Comparison of ENCODE assay signal across 1 cellular context in the genomic region with DNA sequence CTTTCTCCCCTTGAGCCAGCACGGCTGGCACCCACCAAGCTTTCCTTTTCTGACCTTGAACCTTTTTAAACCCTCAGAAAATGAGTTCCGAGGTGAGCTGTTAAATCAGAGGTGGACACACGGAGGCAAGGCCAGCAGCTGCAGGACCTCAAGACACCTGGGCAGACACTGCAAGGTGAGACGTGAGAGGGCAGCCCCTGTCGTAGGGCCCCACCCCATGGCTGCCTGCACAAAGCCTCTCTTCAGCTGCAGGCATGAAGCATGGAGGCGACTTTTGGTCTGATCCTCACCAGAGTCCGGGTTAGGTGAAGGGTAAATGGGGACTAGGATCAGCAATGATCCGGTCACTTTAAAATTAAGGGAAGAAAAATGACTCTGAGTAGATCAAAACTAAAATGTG.
A peak's percentile ranks its signal among the peaks of the same experiment; 100 is the strongest.
TF ChIP-seq lines count a peak whose summit lies in the region.

No MANE protein-coding gene starts in this region.

TF ChIP-seq in HepG2, 621 proteins besides CTCF, POLR2A, EP300 and RAD21 (continued from another document and continues in another):
- no peak for TF ChIP-seq ZFP91 (CRISPR knock-in tag; IDR thresholded peaks at IDR 0.05; ENCODE audit: borderline replicate concordance)
- TF ChIP-seq RARA (CRISPR knock-in tag; IDR thresholded peaks at IDR 0.05) = 0 out of 2 replicates have a peak, but pooled peaks have one; percentile 13
- 0 out of 2 replicates have a peak, but pooled peaks have one; percentile 72 for TF ChIP-seq ZNF274 (CRISPR knock-in tag; IDR thresholded peaks at IDR 0.05)
- TF ChIP-seq, protein P1, sequence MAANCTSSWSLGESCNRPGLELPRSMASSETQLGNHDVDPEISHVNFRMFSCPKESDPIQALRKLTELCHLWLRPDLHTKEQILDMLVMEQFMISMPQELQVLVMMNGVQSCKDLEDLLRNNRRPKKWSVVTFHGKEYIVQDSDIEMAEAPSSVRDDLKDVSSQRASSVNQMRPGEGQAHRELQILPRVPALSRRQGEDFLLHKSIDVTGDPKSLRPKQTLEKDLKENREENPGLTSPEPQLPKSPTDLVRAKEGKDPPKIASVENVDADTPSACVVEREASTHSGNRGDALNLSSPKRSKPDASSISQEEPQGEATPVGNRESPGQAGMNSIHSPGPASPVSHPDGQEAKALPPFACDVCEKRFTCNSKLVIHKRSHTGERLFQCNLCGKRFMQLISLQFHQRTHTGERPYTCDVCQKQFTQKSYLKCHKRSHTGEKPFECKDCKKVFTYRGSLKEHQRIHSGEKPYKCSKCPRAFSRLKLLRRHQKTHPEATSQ (CRISPR knock-in tag; IDR thresholded peaks at IDR 0.05; ENCODE audit: borderline replicate concordance) = no peak; the same call in 1 of the 2 replicates
- no peak for TF ChIP-seq ZFP36 (IDR thresholded peaks at IDR 0.05; ENCODE audit: borderline replicate concordance, low read depth, low read length, partially characterized antibody)
- TF ChIP-seq, protein P2, sequence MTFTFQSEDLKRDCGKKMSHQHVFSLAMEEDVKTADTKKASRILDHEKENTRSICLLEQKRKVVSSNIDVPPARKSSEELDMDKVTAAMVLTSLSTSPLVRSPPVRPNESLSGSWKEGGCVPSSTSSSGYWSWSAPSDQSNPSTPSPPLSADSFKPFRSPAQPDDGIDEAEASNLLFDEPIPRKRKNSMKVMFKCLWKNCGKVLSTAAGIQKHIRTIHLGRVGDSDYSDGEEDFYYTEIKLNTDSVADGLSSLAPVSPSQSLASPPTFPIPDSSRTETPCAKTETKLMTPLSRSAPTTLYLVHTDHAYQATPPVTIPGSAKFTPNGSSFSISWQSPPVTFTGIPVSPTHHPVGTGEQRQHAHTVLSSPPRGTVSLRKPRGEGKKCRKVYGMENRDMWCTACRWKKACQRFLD (CRISPR knock-in tag; IDR thresholded peaks at IDR 0.05; ENCODE audit: borderline replicate concordance) = no peak
- no peak for TF ChIP-seq ZNF747 (CRISPR knock-in tag; IDR thresholded peaks at IDR 0.05; ENCODE audit: borderline replicate concordance)
- TF ChIP-seq ZBTB4 (CRISPR knock-in tag; IDR thresholded peaks at IDR 0.05; ENCODE audit: borderline replicate concordance) = 0 out of 2 replicates have a peak, but pooled peaks have one; percentile 2
- 0 out of 2 replicates have a peak, but pooled peaks have one; percentile 5 for TF ChIP-seq RBAK (CRISPR knock-in tag; IDR thresholded peaks at IDR 0.05)
- TF ChIP-seq HOXA3 (CRISPR knock-in tag; IDR thresholded peaks at IDR 0.05) = peak; percentile 32; the same call in 1 of the 2 replicates
- no peak for TF ChIP-seq ZNF619 (CRISPR knock-in tag; IDR thresholded peaks at IDR 0.05)
- TF ChIP-seq TBL1XR1 (IDR thresholded peaks at IDR 0.05; ENCODE audit: borderline replicate concordance, low read length, partially characterized antibody) = no peak
- TF ChIP-seq DDIT3 (CRISPR knock-in tag; IDR thresholded peaks at IDR 0.05) = no peak
- TF ChIP-seq, protein P3, sequence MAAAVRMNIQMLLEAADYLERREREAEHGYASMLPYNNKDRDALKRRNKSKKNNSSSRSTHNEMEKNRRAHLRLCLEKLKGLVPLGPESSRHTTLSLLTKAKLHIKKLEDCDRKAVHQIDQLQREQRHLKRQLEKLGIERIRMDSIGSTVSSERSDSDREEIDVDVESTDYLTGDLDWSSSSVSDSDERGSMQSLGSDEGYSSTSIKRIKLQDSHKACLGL (CRISPR knock-in tag; IDR thresholded peaks at IDR 0.05) = no peak
- peak; percentile 52; the same call in 1 of the 2 replicates for TF ChIP-seq NFKB2 (CRISPR knock-in tag; IDR thresholded peaks at IDR 0.05; ENCODE audit: borderline replicate concordance)
- no peak for TF ChIP-seq ZC3H4 (CRISPR knock-in tag; IDR thresholded peaks at IDR 0.05; ENCODE audit: borderline replicate concordance)
- TF ChIP-seq ZNF362 (CRISPR knock-in tag; IDR thresholded peaks at IDR 0.05; ENCODE audit: borderline replicate concordance) = no peak
- TF ChIP-seq SNRNP70 (IDR thresholded peaks at IDR 0.05; ENCODE audit: low read depth, low read length) = no peak
- peak; percentile 78; the same call in 1 of the 2 replicates for TF ChIP-seq ZNF44 (CRISPR knock-in tag; IDR thresholded peaks at IDR 0.05)
- no peak for TF ChIP-seq ZSCAN20 (CRISPR knock-in tag; IDR thresholded peaks at IDR 0.05; ENCODE audit: borderline replicate concordance)
- 0 out of 2 replicates have a peak, but pooled peaks have one; percentile 3 for TF ChIP-seq ZNF772 (CRISPR knock-in tag; IDR thresholded peaks at IDR 0.05)
- TF ChIP-seq GPN1 (CRISPR knock-in tag; IDR thresholded peaks at IDR 0.05; ENCODE audit: borderline replicate concordance) = 0 out of 2 replicates have a peak, but pooled peaks have one; percentile 70
- 0 out of 2 replicates have a peak, but pooled peaks have one; percentile 33 for TF ChIP-seq NKX3-1 (CRISPR knock-in tag; IDR thresholded peaks at IDR 0.05)
- TF ChIP-seq, protein P4, sequence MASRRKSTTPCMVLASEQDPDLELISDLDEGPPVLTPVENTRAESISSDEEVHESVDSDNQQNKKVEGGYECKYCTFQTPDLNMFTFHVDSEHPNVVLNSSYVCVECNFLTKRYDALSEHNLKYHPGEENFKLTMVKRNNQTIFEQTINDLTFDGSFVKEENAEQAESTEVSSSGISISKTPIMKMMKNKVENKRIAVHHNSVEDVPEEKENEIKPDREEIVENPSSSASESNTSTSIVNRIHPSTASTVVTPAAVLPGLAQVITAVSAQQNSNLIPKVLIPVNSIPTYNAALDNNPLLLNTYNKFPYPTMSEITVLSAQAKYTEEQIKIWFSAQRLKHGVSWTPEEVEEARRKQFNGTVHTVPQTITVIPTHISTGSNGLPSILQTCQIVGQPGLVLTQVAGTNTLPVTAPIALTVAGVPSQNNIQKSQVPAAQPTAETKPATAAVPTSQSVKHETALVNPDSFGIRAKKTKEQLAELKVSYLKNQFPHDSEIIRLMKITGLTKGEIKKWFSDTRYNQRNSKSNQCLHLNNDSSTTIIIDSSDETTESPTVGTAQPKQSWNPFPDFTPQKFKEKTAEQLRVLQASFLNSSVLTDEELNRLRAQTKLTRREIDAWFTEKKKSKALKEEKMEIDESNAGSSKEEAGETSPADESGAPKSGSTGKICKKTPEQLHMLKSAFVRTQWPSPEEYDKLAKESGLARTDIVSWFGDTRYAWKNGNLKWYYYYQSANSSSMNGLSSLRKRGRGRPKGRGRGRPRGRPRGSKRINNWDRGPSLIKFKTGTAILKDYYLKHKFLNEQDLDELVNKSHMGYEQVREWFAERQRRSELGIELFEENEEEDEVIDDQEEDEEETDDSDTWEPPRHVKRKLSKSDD (CRISPR knock-in tag; IDR thresholded peaks at IDR 0.05; ENCODE audit: low read depth) = no peak
- TF ChIP-seq ZNF280D (CRISPR knock-in tag; IDR thresholded peaks at IDR 0.05) = peak; percentile 46; the same call in 1 of the 2 replicates
- peak; percentile 52; the same call in 1 of the 2 replicates for TF ChIP-seq KDM4B (CRISPR knock-in tag; IDR thresholded peaks at IDR 0.05)
- no peak for TF ChIP-seq MXD4 (CRISPR knock-in tag; IDR thresholded peaks at IDR 0.05)
- no peak for TF ChIP-seq ZFP36L2 (CRISPR knock-in tag; IDR thresholded peaks at IDR 0.05)
- no peak for TF ChIP-seq ZNF616 (CRISPR knock-in tag; IDR thresholded peaks at IDR 0.05; ENCODE audit: low read depth)
- no peak for TF ChIP-seq ZSCAN12 (CRISPR knock-in tag; IDR thresholded peaks at IDR 0.05)
- TF ChIP-seq JUNB (CRISPR knock-in tag; IDR thresholded peaks at IDR 0.05; ENCODE audit: borderline replicate concordance) = no peak
- no peak for TF ChIP-seq ZNF224 (CRISPR knock-in tag; IDR thresholded peaks at IDR 0.05)
- 0 out of 2 replicates have a peak, but pooled peaks have one; percentile 24 for TF ChIP-seq KDM2A (CRISPR knock-in tag; IDR thresholded peaks at IDR 0.05; ENCODE audit: borderline replicate concordance, low read depth)
- TF ChIP-seq ZNF547 (CRISPR knock-in tag; IDR thresholded peaks at IDR 0.05) = peak; percentile 22; the same call in 1 of the 2 replicates
- TF ChIP-seq, protein P5, sequence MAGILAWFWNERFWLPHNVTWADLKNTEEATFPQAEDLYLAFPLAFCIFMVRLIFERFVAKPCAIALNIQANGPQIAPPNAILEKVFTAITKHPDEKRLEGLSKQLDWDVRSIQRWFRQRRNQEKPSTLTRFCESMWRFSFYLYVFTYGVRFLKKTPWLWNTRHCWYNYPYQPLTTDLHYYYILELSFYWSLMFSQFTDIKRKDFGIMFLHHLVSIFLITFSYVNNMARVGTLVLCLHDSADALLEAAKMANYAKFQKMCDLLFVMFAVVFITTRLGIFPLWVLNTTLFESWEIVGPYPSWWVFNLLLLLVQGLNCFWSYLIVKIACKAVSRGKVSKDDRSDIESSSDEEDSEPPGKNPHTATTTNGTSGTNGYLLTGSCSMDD (CRISPR knock-in tag; IDR thresholded peaks at IDR 0.05) = 0 out of 2 replicates have a peak, but pooled peaks have one; percentile 63
- TF ChIP-seq ZNF781 (CRISPR knock-in tag; IDR thresholded peaks at IDR 0.05; ENCODE audit: borderline replicate concordance, not compliant biosample characterization) = no peak
- TF ChIP-seq ZNF761 (CRISPR knock-in tag; conservative IDR thresholded peaks at IDR 0.05) = 0 out of 2 replicates have a peak, but pooled peaks have one; percentile 62
- TF ChIP-seq RXRA (CRISPR knock-in tag; IDR thresholded peaks at IDR 0.05) = 0 out of 2 replicates have a peak, but pooled peaks have one; percentile 7
- TF ChIP-seq TEAD3 (CRISPR knock-in tag; optimal IDR thresholded peaks at IDR 0.05; ENCODE audit: borderline replicate concordance) = peak; percentile 17
- TF ChIP-seq BORCS8-MEF2B (CRISPR knock-in tag; IDR thresholded peaks at IDR 0.05) = 0 out of 2 replicates have a peak, but pooled peaks have one; percentile 27
- TF ChIP-seq HIVEP1 (CRISPR knock-in tag; IDR thresholded peaks at IDR 0.05) = no peak; the same call in 1 of the 2 replicates
